ENCODE assay signal across 18 cellular contexts in genomic region chr10:122020202-122020601, GRCh38. TPM values are rescaled to one million over a fixed set of nuclear protein-coding genes. Genes with fewer than 3 reads are reported as not detected.
A peak's percentile ranks its signal among the peaks of the same experiment; 100 is the strongest.
DNase-seq lines count a peak whose midpoint lies in the region; ATAC-seq, FAIRE-seq and TF ChIP-seq lines count a peak whose summit lies in the region.
"Had no signal": no experiment of that assay in that cellular context is flagged by ENCODE, and none has a peak within 500 bp of the region (broad histone marks: within the 10 kb centered on the region; RNA-seq: fewer than 3 reads in every experiment).

No MANE protein-coding gene starts in this region.

- peak overlapping the region; percentile 92; the same call in 1 of the 2 replicates for H3K9ac ChIP-seq in KMS-11

- no peaks in the 10 kb centered on the region for H3K27me3 ChIP-seq in KMS-11 (ENCODE audit: insufficient read depth, low read depth)
- no peaks in the 10 kb centered on the region for H3K27me3 ChIP-seq in breast epithelium

- H3K27ac Mint-ChIP-seq in stimulated activated memory B cell treated with anti-CD40 and anti-IgM and Interleukin-4, amounts not matched to agents 10 μg/mL and 1 μg/mL and 100 μg/mL, for 72 hours = no peak overlapping the region
- H3K27ac Mint-ChIP-seq in T-cell = no peak overlapping the region

- peak overlapping the region; percentile 60; the same call in 1 of the 2 replicates for H3K4me2 ChIP-seq in KMS-11

- H3K4me1 ChIP-seq in KMS-11 (ENCODE audit: low read depth, poor library complexity, severe bottlenecking) (peaks cover 14% of the 10 kb centered on the region), breast epithelium (peaks cover 0 to 3% of the 10 kb centered on the region in 2 donors)

- H3K4me3 ChIP-seq in KMS-11 (IDR thresholded peaks at IDR 0.05; ENCODE audit: insufficient read depth, low read depth, low read length) = no peak overlapping the region
- H3K4me3 ChIP-seq in breast epithelium = no peak overlapping the region
- peak overlapping the region in 3 of 7 experiments; percentile 5 to 29 (median 10) for H3K4me3 ChIP-seq in skin epidermis

- 0 out of 2 replicates have a peak overlapping the region, but pooled peaks have one; percentile 90 for H3K27ac ChIP-seq in KMS-11
- H3K27ac ChIP-seq in breast epithelium = peak overlapping the region; percentile 80 to 84
- peak overlapping the region in 16 of 21 experiments; percentile 3 to 93 (median 68) for H3K27ac ChIP-seq in skin epidermis
- no peak overlapping the region for H3K27ac ChIP-seq in RWPE1

- ATAC-seq in stimulated activated memory B cell treated with anti-CD40 and anti-IgM and Interleukin-4, amounts not matched to agents 10 μg/mL and 1 μg/mL and 100 μg/mL, for 72 hours = no peak
- ATAC-seq in T-cell (replicated peaks in 1 of 4) = no peak

- no peaks in the 10 kb centered on the region for H3K79me2 ChIP-seq in KMS-11 (ENCODE audit: insufficient read depth, low read depth)

- TF ChIP-seq CTCF in KMS-11 (conservative IDR thresholded peaks at IDR 0.05; ENCODE audit: low read depth, low read length) = no peak
- no peak for TF ChIP-seq CTCF in breast epithelium (IDR thresholded peaks at IDR 0.05)
- no peak for TF ChIP-seq CTCF in RWPE1 (conservative IDR thresholded peaks at IDR 0.05; ENCODE audit: low read depth)

- POLR2A ChIA-PET in T-cell (lab: Charles Lee) (no interaction called here), RWPE1 (lab: Yijun Ruan, JAX; ENCODE audit: low non-redundant PET) (no interaction called here)

- no peaks in the 10 kb centered on the region for H3K36me3 Mint-ChIP-seq in stimulated activated memory B cell treated with anti-CD40 and anti-IgM and Interleukin-4, amounts not matched to agents 10 μg/mL and 1 μg/mL and 100 μg/mL, for 72 hours
- no peaks in the 10 kb centered on the region for H3K36me3 Mint-ChIP-seq in T-cell

- H3K4me3 Mint-ChIP-seq in stimulated activated memory B cell treated with anti-CD40 and anti-IgM and Interleukin-4, amounts not matched to agents 10 μg/mL and 1 μg/mL and 100 μg/mL, for 72 hours = no peak overlapping the region
- no peak overlapping the region for H3K4me3 Mint-ChIP-seq in T-cell

- FAIRE-seq in HTR-8/SVneo (lab: Jason Lieb, UNC) = no peak
- FAIRE-seq: colon had no signal

- intact Hi-C loops in breast epithelium (cut with DNase I; ENCODE audit: low total_unique reads) = no loop called here

- no peaks in the 10 kb centered on the region for H3K36me3 ChIP-seq in KMS-11 (ENCODE audit: insufficient read depth)
- H3K36me3 ChIP-seq in breast epithelium = no peaks in the 10 kb centered on the region

- no peaks in the 10 kb centered on the region for H4K20me1 ChIP-seq in KMS-11 (ENCODE audit: insufficient read depth)

- no peaks in the 10 kb centered on the region for H3K27me3 Mint-ChIP-seq in stimulated activated memory B cell treated with anti-CD40 and anti-IgM and Interleukin-4, amounts not matched to agents 10 μg/mL and 1 μg/mL and 100 μg/mL, for 72 hours
- peaks cover 4 to 9% of the 10 kb centered on the region in 2 donors for H3K27me3 Mint-ChIP-seq in T-cell

- H3K9me3 ChIP-seq in breast epithelium = no peaks in the 10 kb centered on the region

- H3K4me1 Mint-ChIP-seq in stimulated activated memory B cell treated with anti-CD40 and anti-IgM and Interleukin-4, amounts not matched to agents 10 μg/mL and 1 μg/mL and 100 μg/mL, for 72 hours = no peaks in the 10 kb centered on the region
- no peaks in the 10 kb centered on the region for H3K4me1 Mint-ChIP-seq in T-cell

- DNase-seq in breast epithelium (ENCODE audit: low spot score in 2 of 2) = no peak
- DNase-seq in iPS-NIHi11 (ENCODE audit: low spot score) = peak; percentile 4
- DNase-seq in T-cell = no peak
- no peak for DNase-seq in RWPE1 (ENCODE audit: low spot score)
- DNase-seq in HTR-8/SVneo (ENCODE audit: insufficient read length, low spot score) = no peak
- DNase-seq: activated CD4-positive, CD25-positive, alpha-beta regulatory T cell treated with anti-CD3 and anti-CD28 coated beads, Interleukin-2, amount 50 U/mL, for 72 hours; activated effector memory CD4-positive, alpha-beta T cell treated with anti-CD3 and anti-CD28 coated beads, Interleukin-2, amount 50 U/mL, for 16 hours; AML-193; amygdala; erythroblast; hippocampal formation; NCI-H1092; SIG-M5 had no signal

- CTCF ChIA-PET in T-cell (lab: Charles Lee) (no interaction called here), RWPE1 (lab: Yijun Ruan, JAX) (interaction anchor here (0.6 to 1.1 kb wide), 2 partner anchors 8 to 93 kb away, joined by 3 to 5 read pairs; no protein-coding TSS in a partner anchor)

- H3K9me3 Mint-ChIP-seq in stimulated activated memory B cell treated with anti-CD40 and anti-IgM and Interleukin-4, amounts not matched to agents 10 μg/mL and 1 μg/mL and 100 μg/mL, for 72 hours = peaks cover 3% of the 10 kb centered on the region
- H3K9me3 Mint-ChIP-seq in T-cell = no peaks in the 10 kb centered on the region

- TF ChIP-seq POLR2A in breast epithelium (IDR thresholded peaks at IDR 0.05) = no peak

- peak overlapping the region; percentile 64; the same call in 1 of the 2 replicates for H2AFZ ChIP-seq in KMS-11 (ENCODE audit: low read depth)

RNA-seq across cellular contexts. Expression of gene TACC2, which starts 31.2 kb away (rescaled TPM):
- 10 to 100 TPM; 26.1 to 30.5 (median 28.5) TPM for total RNA-seq in breast epithelium
- under 1 TPM in 3 of 5 donors, not detected in 2; 0.46 to 0.70 (median 0.60) TPM for total RNA-seq in T-cell
- total RNA-seq: T-helper 2 cell treated with Interferon-gamma antibody and Interleukin-4, amounts not matched to agents 100 ng/mL and 5 ng/mL, for 36 hours had no signal

RNA-seq across cellular contexts. Expression of gene NSMCE4A, which starts 45.2 kb away (rescaled TPM):
- total RNA-seq in breast epithelium = 100 to 1,000 TPM in 2 of 3 donors, 10 to 100 TPM in 1; 72.2 to 120 (median 119) TPM
- 10 to 100 TPM; 41.6 to 79.7 (median 77.5) TPM for total RNA-seq in T-cell

Comparison
In these comparisons a context has a peak if more than half of its experiments do, and no peak if none do; other contexts are left out.
1. RNA of gene TACC2, which starts 31.2 kb away (total RNA-seq): 26.1 to 30.5 TPM in breast epithelium; 0.46 to 0.70 TPM in T-cell; every median in the first group is over 10 times any median in the second.